In the genomic region with DNA sequence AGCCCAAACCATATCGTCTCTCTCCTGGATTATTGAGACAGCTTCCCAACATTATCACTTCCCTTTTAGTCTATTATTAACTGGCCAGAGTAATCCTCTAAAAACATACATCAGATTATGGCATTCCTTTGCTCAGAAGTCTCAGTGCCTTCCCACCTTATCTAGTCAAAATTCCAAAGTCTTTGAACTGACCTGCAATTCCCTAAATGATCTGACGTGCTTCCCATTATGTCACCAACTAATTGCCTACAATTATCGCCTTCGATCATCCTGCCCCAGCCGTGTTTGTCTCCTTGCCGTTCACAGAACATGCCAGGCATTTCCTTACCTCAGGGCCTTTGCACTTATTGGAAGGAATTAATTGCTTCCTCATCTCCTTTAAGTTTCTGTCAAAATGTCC, we compare ENCODE assay signal across 2 cellular contexts.
TF ChIP-seq lines count a peak whose summit lies in the region.

No MANE protein-coding gene starts in this region.

TF ChIP-seq in SK-N-SH, 30 proteins besides CTCF, POLR2A, EP300 and RAD21:
- TF ChIP-seq IRF3 (IDR thresholded peaks at IDR 0.05; ENCODE audit: low read depth, low read length) (no peak), POLR2AphosphoS5 (IDR thresholded peaks at IDR 0.05; ENCODE audit: low read depth, low read length) (no peak), MEF2A (IDR thresholded peaks at IDR 0.05; ENCODE audit: borderline replicate concordance, low read depth) (no peak), TEAD4 (IDR thresholded peaks at IDR 0.05; ENCODE audit: borderline replicate concordance, insufficient read depth) (no peak), RCOR1 (IDR thresholded peaks at IDR 0.05; ENCODE audit: low read length) (no peak), TCF12 (IDR thresholded peaks at IDR 0.05) (no peak)
- TF ChIP-seq, protein P1, sequence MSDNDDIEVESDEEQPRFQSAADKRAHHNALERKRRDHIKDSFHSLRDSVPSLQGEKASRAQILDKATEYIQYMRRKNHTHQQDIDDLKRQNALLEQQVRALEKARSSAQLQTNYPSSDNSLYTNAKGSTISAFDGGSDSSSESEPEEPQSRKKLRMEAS (IDR thresholded peaks at IDR 0.05; ENCODE audit: low read depth), result no peak
TF ChIP-seq in SK-N-SH: peak in this region for 0.

TF ChIP-seq in SK-N-SH treated with all-trans-retinoic acid at 6 μM for 48 hours, 23 proteins besides CTCF, POLR2A, EP300 and RAD21 (continued from another document):
- TF ChIP-seq, protein P2, sequence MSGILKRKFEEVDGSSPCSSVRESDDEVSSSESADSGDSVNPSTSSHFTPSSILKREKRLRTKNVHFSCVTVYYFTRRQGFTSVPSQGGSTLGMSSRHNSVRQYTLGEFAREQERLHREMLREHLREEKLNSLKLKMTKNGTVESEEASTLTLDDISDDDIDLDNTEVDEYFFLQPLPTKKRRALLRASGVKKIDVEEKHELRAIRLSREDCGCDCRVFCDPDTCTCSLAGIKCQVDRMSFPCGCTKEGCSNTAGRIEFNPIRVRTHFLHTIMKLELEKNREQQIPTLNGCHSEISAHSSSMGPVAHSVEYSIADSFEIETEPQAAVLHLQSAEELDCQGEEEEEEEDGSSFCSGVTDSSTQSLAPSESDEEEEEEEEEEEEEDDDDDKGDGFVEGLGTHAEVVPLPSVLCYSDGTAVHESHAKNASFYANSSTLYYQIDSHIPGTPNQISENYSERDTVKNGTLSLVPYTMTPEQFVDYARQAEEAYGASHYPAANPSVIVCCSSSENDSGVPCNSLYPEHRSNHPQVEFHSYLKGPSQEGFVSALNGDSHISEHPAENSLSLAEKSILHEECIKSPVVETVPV (CRISPR knock-in tag; IDR thresholded peaks at IDR 0.05), result no peak
- TF ChIP-seq CSDC2 (CRISPR knock-in tag; IDR thresholded peaks at IDR 0.05) (no peak), SNAI2 (CRISPR knock-in tag; IDR thresholded peaks at IDR 0.05) (no peak), ARNTL (CRISPR knock-in tag; IDR thresholded peaks at IDR 0.05; ENCODE audit: borderline replicate concordance, low read depth) (no peak), TOX (CRISPR knock-in tag; IDR thresholded peaks at IDR 0.05; ENCODE audit: borderline replicate concordance) (no peak), TSHZ2 (CRISPR knock-in tag; IDR thresholded peaks at IDR 0.05) (no peak), OSR1 (CRISPR knock-in tag; IDR thresholded peaks at IDR 0.05) (no peak)
